In genomic region chr13:30049692-30050091, GRCh38 we compare ENCODE assay signal across 11 cellular contexts.
DNase-seq lines count a peak whose midpoint lies in the region; ATAC-seq and TF ChIP-seq lines count a peak whose summit lies in the region.
"Had no signal": no experiment of that assay in that cellular context is flagged by ENCODE, and none has a peak within 500 bp of the region (broad histone marks: within the 10 kb centered on the region; RNA-seq: fewer than 3 reads in every experiment).

No MANE protein-coding gene starts in this region.

- no peaks in the 10 kb centered on the region for H3K9me3 ChIP-seq in RWPE2 (ENCODE audit: severe bottlenecking)

- no peaks in the 10 kb centered on the region for H3K36me3 ChIP-seq in RWPE2 (ENCODE audit: low read depth)
- H3K36me3 ChIP-seq: BLaER1 had no signal

- DNase-seq in A172 (ENCODE audit: low spot score) (peak; percentile 28), Daoy (ENCODE audit: low read depth) (peak; percentile 52), RWPE2 (ENCODE audit: low spot score) (no peak), chondrocyte (ENCODE audit: low spot score) (no peak), NOMO-1 treated with dmso at 0.1 percent for 144 hours (lab: John Stamatoyannopoulos, UW; ENCODE audit: unreplicated experiment) (no peak), mesenteric fat pad (ENCODE audit: low spot score) (no peak)
- DNase-seq: activated naive CD4-positive, alpha-beta T cell treated with anti-CD3 and anti-CD28 coated beads, Interleukin-2, amount 10 ng/mL, durations not matched to agents 7 days and 5 days; NCI-H1436 had no signal

- no peaks in the 10 kb centered on the region for H3K9me3 Mint-ChIP-seq in chondrocyte (ENCODE audit: low read depth)
- H3K9me3 Mint-ChIP-seq: activated naive CD4-positive, alpha-beta T cell treated with anti-CD3 and anti-CD28 coated beads, Interleukin-2, amount 10 ng/mL, durations not matched to agents 7 days and 5 days; natural killer cell treated with Interleukin-12 subunit alpha and Interleukin-12 subunit beta and Interleukin-15 and Interleukin-18, amount 100 ng/mL, for 72 hours had no signal

- ATAC-seq in RWPE2 (ENCODE audit: low read depth) (peak; percentile 66), esophagus mucosa (peak; percentile 59)

- no peaks in the 10 kb centered on the region for H3K27me3 ChIP-seq in RWPE2 (ENCODE audit: insufficient read depth, poor library complexity, severe bottlenecking)
- H3K27me3 ChIP-seq: BLaER1 had no signal

- peaks cover 11% of the 10 kb centered on the region for H3K4me1 Mint-ChIP-seq in chondrocyte (ENCODE audit: low read depth)

- H3K27me3 Mint-ChIP-seq in chondrocyte (ENCODE audit: low read depth): no peaks in the 10 kb centered on the region
- H3K27me3 Mint-ChIP-seq: activated naive CD4-positive, alpha-beta T cell treated with anti-CD3 and anti-CD28 coated beads, Interleukin-2, amount 10 ng/mL, durations not matched to agents 7 days and 5 days had no signal

- H3K36me3 Mint-ChIP-seq in chondrocyte (ENCODE audit: low read depth): peaks cover 1% of the 10 kb centered on the region
- H3K36me3 Mint-ChIP-seq: activated naive CD4-positive, alpha-beta T cell treated with anti-CD3 and anti-CD28 coated beads, Interleukin-2, amount 10 ng/mL, durations not matched to agents 7 days and 5 days; natural killer cell treated with Interleukin-12 subunit alpha and Interleukin-12 subunit beta and Interleukin-15 and Interleukin-18, amount 100 ng/mL, for 72 hours had no signal

- no peak overlapping the region for H3K4me3 ChIP-seq in RWPE2 (ENCODE audit: severe bottlenecking)
- H3K4me3 ChIP-seq: BLaER1 had no signal

- H3K27ac Mint-ChIP-seq in chondrocyte (ENCODE audit: unreplicated experiment): no peak overlapping the region
- H3K27ac Mint-ChIP-seq: activated naive CD4-positive, alpha-beta T cell treated with anti-CD3 and anti-CD28 coated beads, Interleukin-2, amount 10 ng/mL, durations not matched to agents 7 days and 5 days; natural killer cell treated with Interleukin-12 subunit alpha and Interleukin-12 subunit beta and Interleukin-15 and Interleukin-18, amount 100 ng/mL, for 72 hours had no signal

- H3K27ac ChIP-seq in RWPE2 (ENCODE audit: poor library complexity, severe bottlenecking): no peak overlapping the region
- H3K27ac ChIP-seq: BLaER1 had no signal

- peaks cover 7% of the 10 kb centered on the region for H3K4me1 ChIP-seq in RWPE2 (ENCODE audit: insufficient read depth, poor library complexity, severe bottlenecking)

- H3K4me3 Mint-ChIP-seq in chondrocyte (ENCODE audit: unreplicated experiment): no peak overlapping the region
- H3K4me3 Mint-ChIP-seq: activated naive CD4-positive, alpha-beta T cell treated with anti-CD3 and anti-CD28 coated beads, Interleukin-2, amount 10 ng/mL, durations not matched to agents 7 days and 5 days; natural killer cell treated with Interleukin-12 subunit alpha and Interleukin-12 subunit beta and Interleukin-15 and Interleukin-18, amount 100 ng/mL, for 72 hours had no signal

- TF ChIP-seq CTCF in RWPE2 (IDR thresholded peaks at IDR 0.05; ENCODE audit: poor library complexity, severe bottlenecking) (no peak), chondrocyte (IDR thresholded peaks at IDR 0.05) (no peak)

Comparison
In these comparisons a context has a peak if more than half of its experiments do, and no peak if none do; other contexts are left out.
1. DNase-seq: peak in A172 (single experiment) and Daoy (single experiment); none in RWPE2 (single experiment), chondrocyte (single experiment), NOMO-1 treated with dmso at 0.1 percent for 144 hours (single experiment) and mesenteric fat pad (single experiment).